Comparison of ENCODE assay signal across 37 cellular contexts in the genomic region with DNA sequence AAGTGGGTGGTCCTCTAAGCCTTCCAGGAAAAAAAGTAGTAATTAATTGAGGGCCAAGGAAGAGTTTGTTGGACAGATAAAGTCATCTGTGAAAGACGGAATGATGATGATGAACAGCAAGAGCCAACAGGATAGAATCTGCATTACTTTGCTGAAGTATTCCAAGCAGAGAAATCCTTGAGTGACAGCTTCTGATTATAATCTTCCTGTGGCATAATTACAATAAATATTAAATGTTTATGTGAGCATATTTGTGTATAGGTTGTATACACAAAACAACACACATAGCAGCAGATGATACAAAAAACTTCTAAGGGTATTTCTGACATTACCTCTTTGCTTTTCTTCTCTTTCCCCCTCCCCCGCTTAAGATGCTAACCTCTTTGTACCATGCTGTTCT.
"Had no signal": no experiment of that assay in that cellular context is flagged by ENCODE, and none has a peak within 500 bp of the region (broad histone marks: within the 10 kb centered on the region; RNA-seq: fewer than 3 reads in every experiment).

No MANE protein-coding gene starts in this region.

- ATAC-seq: activated CD8-positive, alpha-beta T cell treated with anti-CD3 and anti-CD28 coated beads for 36 hours; activated naive CD4-positive, alpha-beta T cell treated with anti-CD3 and anti-CD28 coated beads, Interleukin-2, amount 50 U/mL, for 72 hours; activated T-cell treated with anti-CD3 and anti-CD28 coated beads, Interleukin-2, amount 50 U/mL, for 4 hours; activated T-cell treated with anti-CD3 and anti-CD28 coated beads, Interleukin-2, amount 50 U/mL, for 72 hours; activated T-helper 17 cell treated with anti-CD3 and anti-CD28 coated beads, Interleukin-2, amount 50 U/mL, for 72 hours; body of pancreas had no signal

- H3K36me3 Mint-ChIP-seq: activated CD4-positive, alpha-beta memory T cell treated with anti-CD3 and anti-CD28 coated beads for 36 hours; activated naive CD4-positive, alpha-beta T cell treated with anti-CD3 and anti-CD28 coated beads, Interleukin-2, amount 50 U/mL, for 72 hours; activated naive CD8-positive, alpha-beta T cell treated with anti-CD3 and anti-CD28 coated beads for 36 hours had no signal

- H3K9me3 ChIP-seq: adrenal gland, body of pancreas, breast epithelium had no signal

- H3K27ac Mint-ChIP-seq: activated B cell treated with CpG ODN at 0.5 μM for 24 hours; activated CD4-positive, alpha-beta memory T cell treated with anti-CD3 and anti-CD28 coated beads for 36 hours; activated CD4-positive, alpha-beta T cell treated with anti-CD3 and anti-CD28 coated beads, Interleukin-2, amount 10 ng/mL, durations not matched to agents 24 days and 14 days; activated CD8-positive, alpha-beta T cell treated with anti-CD3 and anti-CD28 coated beads for 36 hours; activated naive CD4-positive, alpha-beta T cell treated with anti-CD3 and anti-CD28 coated beads for 36 hours; activated naive CD4-positive, alpha-beta T cell treated with anti-CD3 and anti-CD28 coated beads, Interleukin-2, amount 50 U/mL, for 72 hours; activated naive CD8-positive, alpha-beta T cell treated with anti-CD3 and anti-CD28 coated beads for 36 hours; activated T-cell treated with anti-CD3 and anti-CD28 coated beads, Interleukin-2, amount 50 U/mL, for 72 hours; activated T-helper 1 cell treated with anti-CD3 and anti-CD28 coated beads, Interleukin-12 subunit alpha, Interleukin-12 subunit beta, Interleukin-2, Interleukin-4 antibody, amounts not matched to agents 30 ng/mL and 10 ng/mL and 1 ng/mL, durations not matched to agents 14 hours and 24 hours and 36 hours; activated T-helper 17 cell treated with anti-CD3 and anti-CD28 coated beads, Interleukin-2, amount 50 U/mL, for 72 hours; T-helper 1 cell treated with Interleukin-12 subunit alpha and Interleukin-12 subunit beta and Interleukin-4 antibody, amounts not matched to agents 30 μg/mL and 1 μg/mL, for 36 hours; T-helper 2 cell treated with Interferon-gamma antibody and Interleukin-4, amounts not matched to agents 5 μg/mL and 100 μg/mL, for 36 hours had no signal

- H3K4me1 Mint-ChIP-seq: activated B cell treated with CpG ODN at 0.5 μM for 24 hours; activated CD4-positive, alpha-beta T cell treated with anti-CD3 and anti-CD28 coated beads, Interleukin-2, amount 10 ng/mL, durations not matched to agents 24 days and 14 days; activated naive CD8-positive, alpha-beta T cell treated with anti-CD3 and anti-CD28 coated beads for 36 hours; activated T-helper 17 cell treated with anti-CD3 and anti-CD28 coated beads, Interleukin-2, amount 50 U/mL, for 72 hours had no signal

- H3K4me3 ChIP-seq: adrenal gland, body of pancreas, breast epithelium had no signal

- FAIRE-seq: astrocyte, TTC549 had no signal

- H3K36me3 ChIP-seq: adrenal gland, brain microvascular endothelial cell, breast epithelium had no signal

- H3K27ac ChIP-seq: adrenal gland, body of pancreas, brain microvascular endothelial cell, breast epithelium, VCaP had no signal

- H3K9me3 Mint-ChIP-seq: activated B cell treated with CpG ODN at 0.5 μM for 24 hours; activated CD4-positive, alpha-beta memory T cell treated with anti-CD3 and anti-CD28 coated beads for 36 hours; activated CD4-positive, alpha-beta T cell treated with anti-CD3 and anti-CD28 coated beads, Interleukin-2, amount 10 ng/mL, durations not matched to agents 24 days and 14 days; activated CD8-positive, alpha-beta T cell treated with anti-CD3 and anti-CD28 coated beads for 36 hours; activated naive CD4-positive, alpha-beta T cell treated with anti-CD3 and anti-CD28 coated beads for 36 hours; activated naive CD4-positive, alpha-beta T cell treated with anti-CD3 and anti-CD28 coated beads, Interleukin-2, amount 50 U/mL, for 72 hours; activated naive CD8-positive, alpha-beta T cell treated with anti-CD3 and anti-CD28 coated beads for 36 hours; activated T-cell treated with anti-CD3 and anti-CD28 coated beads, Interleukin-2, amount 50 U/mL, for 4 hours; activated T-cell treated with anti-CD3 and anti-CD28 coated beads, Interleukin-2, amount 50 U/mL, for 72 hours; activated T-helper 1 cell treated with anti-CD3 and anti-CD28 coated beads, Interleukin-12 subunit alpha, Interleukin-12 subunit beta, Interleukin-2, Interleukin-4 antibody, amounts not matched to agents 30 ng/mL and 10 ng/mL and 1 ng/mL, durations not matched to agents 14 hours and 24 hours and 36 hours; activated T-helper 17 cell treated with anti-CD3 and anti-CD28 coated beads, Interleukin-2, amount 50 U/mL, for 72 hours; T-helper 1 cell treated with Interleukin-12 subunit alpha and Interleukin-12 subunit beta and Interleukin-4 antibody, amounts not matched to agents 30 μg/mL and 1 μg/mL, for 36 hours; T-helper 2 cell treated with Interferon-gamma antibody and Interleukin-4, amounts not matched to agents 5 μg/mL and 100 μg/mL, for 36 hours had no signal

- H3K4me1 ChIP-seq: adrenal gland, body of pancreas, breast epithelium had no signal

- H3K27me3 Mint-ChIP-seq: activated B cell treated with CpG ODN at 0.5 μM for 24 hours; activated CD4-positive, alpha-beta memory T cell treated with anti-CD3 and anti-CD28 coated beads for 36 hours; activated CD4-positive, alpha-beta T cell treated with anti-CD3 and anti-CD28 coated beads, Interleukin-2, amount 10 ng/mL, durations not matched to agents 24 days and 14 days; activated CD8-positive, alpha-beta T cell treated with anti-CD3 and anti-CD28 coated beads for 36 hours; activated naive CD8-positive, alpha-beta T cell treated with anti-CD3 and anti-CD28 coated beads for 36 hours; activated T-helper 17 cell treated with anti-CD3 and anti-CD28 coated beads, Interleukin-2, amount 50 U/mL, for 72 hours had no signal

- H3K27me3 ChIP-seq: adrenal gland, body of pancreas, brain microvascular endothelial cell, breast epithelium had no signal

- DNase-seq: activated B cell treated with CpG ODN at 0.5 μM for 24 hours; activated CD4-positive, alpha-beta memory T cell treated with anti-CD3 and anti-CD28 coated beads for 36 hours; activated CD4-positive, alpha-beta T cell treated with anti-CD3 and anti-CD28 coated beads for 4 hours; activated CD4-positive, alpha-beta T cell treated with anti-CD3 and anti-CD28 coated beads, Interleukin-2, amount 10 ng/mL, durations not matched to agents 24 days and 14 days; activated CD4-positive, alpha-beta T cell treated with anti-CD3 and anti-CD28 coated beads, Interleukin-2, amount 50 U/mL, for 1 hour; activated CD4-positive, alpha-beta T cell treated with anti-CD3 and anti-CD28 coated beads, Interleukin-2, amount 50 U/mL, for 4 hours; activated CD4-positive, CD25-positive, alpha-beta regulatory T cell treated with anti-CD3 and anti-CD28 coated beads, Interleukin-2, amount 50 U/mL, for 72 hours; activated CD8-positive, alpha-beta memory T cell treated with anti-CD3 and anti-CD28 coated beads, Interleukin-2, amount 50 U/mL, for 4 hours; activated CD8-positive, alpha-beta T cell treated with anti-CD3 and anti-CD28 coated beads for 36 hours; activated effector memory CD4-positive, alpha-beta T cell treated with anti-CD3 and anti-CD28 coated beads, Interleukin-2, amount 50 U/mL, for 16 hours; activated gamma-delta T cell treated with Interleukin-2 at 50 U/mL for 16 hours; activated naive CD4-positive, alpha-beta T cell; activated naive CD4-positive, alpha-beta T cell treated with anti-CD3 and anti-CD28 coated beads for 36 hours; activated naive CD4-positive, alpha-beta T cell treated with anti-CD3 and anti-CD28 coated beads, Interleukin-2, amount 50 U/mL, for 16 hours; activated naive CD8-positive, alpha-beta T cell treated with anti-CD3 and anti-CD28 coated beads for 36 hours; activated T-cell treated with anti-CD3 and anti-CD28 coated beads for 4 hours; activated T-cell treated with anti-CD3 and anti-CD28 coated beads, Interleukin-2, amount 50 U/mL, for 1 hour; activated T-cell treated with anti-CD3 and anti-CD28 coated beads, Interleukin-2, amount 50 U/mL, for 4 hours; activated T-cell treated with anti-CD3 and anti-CD28 coated beads, Interleukin-2, amount 50 U/mL, for 72 hours; adrenal gland; amniotic stem cell; aorta; body of pancreas; brain microvascular endothelial cell; central memory CD4-positive, alpha-beta T cell; T-helper 1 cell; T-helper 2 cell; T-helper 9 cell had no signal

- H3K4me3 Mint-ChIP-seq: activated B cell treated with CpG ODN at 0.5 μM for 24 hours; activated CD4-positive, alpha-beta memory T cell treated with anti-CD3 and anti-CD28 coated beads for 36 hours; activated CD4-positive, alpha-beta T cell treated with anti-CD3 and anti-CD28 coated beads, Interleukin-2, amount 10 ng/mL, durations not matched to agents 24 days and 14 days; activated CD8-positive, alpha-beta T cell treated with anti-CD3 and anti-CD28 coated beads for 36 hours; activated naive CD4-positive, alpha-beta T cell treated with anti-CD3 and anti-CD28 coated beads for 36 hours; activated naive CD8-positive, alpha-beta T cell treated with anti-CD3 and anti-CD28 coated beads for 36 hours; activated T-cell treated with anti-CD3 and anti-CD28 coated beads, Interleukin-2, amount 50 U/mL, for 4 hours; activated T-cell treated with anti-CD3 and anti-CD28 coated beads, Interleukin-2, amount 50 U/mL, for 72 hours; activated T-helper 1 cell treated with anti-CD3 and anti-CD28 coated beads, Interleukin-12 subunit alpha, Interleukin-12 subunit beta, Interleukin-2, Interleukin-4 antibody, amounts not matched to agents 30 ng/mL and 10 ng/mL and 1 ng/mL, durations not matched to agents 14 hours and 24 hours and 36 hours; activated T-helper 17 cell treated with anti-CD3 and anti-CD28 coated beads, Interleukin-2, amount 50 U/mL, for 72 hours; T-helper 1 cell treated with Interleukin-12 subunit alpha and Interleukin-12 subunit beta and Interleukin-4 antibody, amounts not matched to agents 30 μg/mL and 1 μg/mL, for 36 hours; T-helper 2 cell treated with Interferon-gamma antibody and Interleukin-4, amounts not matched to agents 5 μg/mL and 100 μg/mL, for 36 hours had no signal
